Comparison of ENCODE assay signal across 19 cellular contexts in genomic region chr14:92969470-92970232, GRCh38. TPM values are rescaled to one million over a fixed set of nuclear protein-coding genes. Genes with fewer than 3 reads are reported as not detected.
DNase-seq lines count a peak whose midpoint lies in the region; ATAC-seq, FAIRE-seq and TF ChIP-seq lines count a peak whose summit lies in the region.
"Had no signal": no experiment of that assay in that cellular context is flagged by ENCODE, and none has a peak within 500 bp of the region (broad histone marks: within the 10 kb centered on the region; RNA-seq: fewer than 3 reads in every experiment).

No MANE protein-coding gene starts in this region.

- H3K9me3 ChIP-seq in liver (ENCODE audit: control insufficient read depth in 4 of 4, low read length in 3 of 4) (no peaks in the 10 kb centered on the region), HepG2 (ENCODE audit: low read length) (no peaks in the 10 kb centered on the region), lower lobe of right lung (no peaks in the 10 kb centered on the region), upper lobe of right lung (no peaks in the 10 kb centered on the region)

- POLR2A ChIA-PET in HepG2 (lab: Yijun Ruan, JAX) = no interaction called here

- no peaks in the 10 kb centered on the region for H3K36me3 ChIP-seq in liver (ENCODE audit: control insufficient read depth in 4 of 4, insufficient read depth in 3 of 4, low read depth in 1 of 4, low read length in 3 of 4)
- no peaks in the 10 kb centered on the region for H3K36me3 ChIP-seq in HepG2 (replicated peaks in 1 of 2; ENCODE audit: control insufficient read depth in 1 of 2, insufficient read depth in 2 of 2, low read length in 2 of 2)
- H3K36me3 ChIP-seq in lower lobe of right lung = no peaks in the 10 kb centered on the region
- no peaks in the 10 kb centered on the region for H3K36me3 ChIP-seq in upper lobe of right lung

- intact Hi-C loops in HepG2 (cut with micrococcal nuclease; ENCODE audit: unreplicated experiment) (loop anchor here (5.0 kb wide), 1 partner anchor 168 kb away; no protein-coding TSS in a partner anchor), dorsolateral prefrontal cortex (cut with DNase I) (loop anchor here in 1 of 2 donors (5.0 kb wide), 1 partner anchor 148 kb away; the partner anchor contains the start of gene ITPK1), lower lobe of right lung (cut with DNase I) (no loop called here), upper lobe of right lung (cut with DNase I) (no loop called here)

- ATAC-seq in HepG2 (no peak), lower lobe of right lung (no peak), upper lobe of right lung (peak; percentile 12), HG02870 (IDR thresholded peaks at IDR 0.05; ENCODE audit: unreplicated experiment) (no peak), HG03280 (IDR thresholded peaks at IDR 0.05; ENCODE audit: unreplicated experiment) (no peak)
- ATAC-seq: HCT116; naive thymus-derived CD8-positive, alpha-beta T cell; T-helper 17 cell had no signal

- H3K79me2 ChIP-seq in HepG2 (ENCODE audit: insufficient read depth, low read length) = no peaks in the 10 kb centered on the region

- H3K27me3 ChIP-seq in liver (ENCODE audit: control insufficient read depth in 4 of 4, insufficient read depth in 4 of 4, low read length in 3 of 4) (no peaks in the 10 kb centered on the region), HepG2 (ENCODE audit: control insufficient read depth in 1 of 2, insufficient read depth in 2 of 2, low read length in 2 of 2) (no peaks in the 10 kb centered on the region), dorsolateral prefrontal cortex (no peaks in the 10 kb centered on the region), lower lobe of right lung (ENCODE audit: low read depth) (no peaks in the 10 kb centered on the region), upper lobe of right lung (no peaks in the 10 kb centered on the region)

- FAIRE-seq in HepG2 (lab: Jason Lieb, UNC) = no peak
- FAIRE-seq: GM12892 had no signal

- H3K27ac ChIP-seq in liver (ENCODE audit: low read depth in 1 of 2, low read length in 2 of 2) (peak overlapping the region; percentile 20 to 25), HepG2 (ENCODE audit: extremely low read length, insufficient read depth, low read length) (no peak overlapping the region), dorsolateral prefrontal cortex (peak overlapping the region in 45 of 59 donors; percentile 2 to 89 (median 48)), lower lobe of right lung (no peak overlapping the region), upper lobe of right lung (no peak overlapping the region)
- H3K27ac ChIP-seq: C4-2B had no signal

- WGBS in liver = 69% methylated on average over 23 of the region's 23 CpGs
- WGBS in HepG2 (ENCODE audit: low lambda C conversion rate) = 84% methylated on average over 23 of the region's 23 CpGs

- H3K4me3 ChIP-seq in liver (ENCODE audit: low read depth in 1 of 3, low read length in 3 of 3) (no peak overlapping the region), HepG2 (replicated peaks in 1 of 3; ENCODE audit: insufficient read depth in 1 of 3, low read depth in 2 of 3, low read length in 3 of 3) (no peak overlapping the region), dorsolateral prefrontal cortex (no peak overlapping the region), lower lobe of right lung (no peak overlapping the region), upper lobe of right lung (no peak overlapping the region)

- in situ Hi-C loops in HepG2 (cut with HindIII; ENCODE audit: extremely low pct_ligation_motif_present, low pct_unique_long_range_greater_than_20kb) = no loop called here

- H3K9ac ChIP-seq in liver (ENCODE audit: low read depth in 1 of 2, low read length in 2 of 2) = no peak overlapping the region
- H3K9ac ChIP-seq in HepG2 (ENCODE audit: insufficient read depth, low read depth, low read length) = no peak overlapping the region

- TF ChIP-seq CTCF in liver (IDR thresholded peaks at IDR 0.05; ENCODE audit: low read depth, low read length, missing input control) (peak; percentile 14), HepG2 (CRISPR knock-in tag; IDR thresholded peaks at IDR 0.05) (no peak), dorsolateral prefrontal cortex (IDR thresholded peaks at IDR 0.05 in 54 of 56, conservative IDR thresholded peaks at IDR 0.05 in 2 of 56; ENCODE audit: low read depth in 1 of 56, partially characterized antibody in 56 of 56) (no peak), lower lobe of right lung (IDR thresholded peaks at IDR 0.05) (no peak), upper lobe of right lung (IDR thresholded peaks at IDR 0.05) (no peak)

- CTCF ChIA-PET in HepG2 (lab: Yijun Ruan, JAX; ENCODE audit: low intra/inter-chr PET ratio, low total read pairs) = no interaction called here

- TF ChIP-seq EP300 in HepG2 (IDR thresholded peaks at IDR 0.05; ENCODE audit: low read depth in 2 of 2, low read length in 2 of 2) = no peak
- TF ChIP-seq EP300 in HepG2 (CRISPR knock-in tag; IDR thresholded peaks at IDR 0.05; ENCODE audit: borderline replicate concordance) = no peak

- peaks cover 16 to 35% (median 28%) of the 10 kb centered on the region in 4 donors for H3K4me1 ChIP-seq in liver (ENCODE audit: control insufficient read depth in 4 of 4, insufficient read depth in 4 of 4, low read length in 3 of 4)
- H3K4me1 ChIP-seq in HepG2 (ENCODE audit: insufficient read depth, low read length) = peaks cover 15% of the 10 kb centered on the region
- H3K4me1 ChIP-seq in lower lobe of right lung = peaks cover 15% of the 10 kb centered on the region
- H3K4me1 ChIP-seq in upper lobe of right lung = peaks cover 11% of the 10 kb centered on the region

- no peak overlapping the region for H3K4me2 ChIP-seq in HepG2 (ENCODE audit: low read depth, low read length)

- DNase-seq in HepG2 (ENCODE audit: low spot score) (no peak), dorsolateral prefrontal cortex (peak in 5 of 10 donors; percentile 67 to 81 (median 80)), lower lobe of right lung (peak; percentile 52), upper lobe of right lung (no peak), LoVo (ENCODE audit: low spot score) (no peak)
- DNase-seq: activated CD4-positive, alpha-beta T cell treated with anti-CD3 and anti-CD28 coated beads, Interleukin-2, amount 50 U/mL, for 48 hours; activated T-cell treated with anti-CD3 and anti-CD28 coated beads for 4 hours; central memory CD4-positive, alpha-beta T cell; effector CD8-positive, alpha-beta T cell; MM.1S; naive thymus-derived CD8-positive, alpha-beta T cell; NCI-H1930; T-helper 17 cell had no signal

- TF ChIP-seq RAD21 in liver (IDR thresholded peaks at IDR 0.05) (peak in 1 of 2 donors; percentile 49), HepG2 (CRISPR knock-in tag; IDR thresholded peaks at IDR 0.05) (no peak)

- H2AFZ ChIP-seq in HepG2 (ENCODE audit: low read length) = no peak overlapping the region

- BruUV-seq in HepG2 (replicated peaks; lab: Mats Ljungman, UMichigan) = no TSS peak

- H4K20me1 ChIP-seq in HepG2 (ENCODE audit: insufficient read depth, low read length) = no peaks in the 10 kb centered on the region

- TF ChIP-seq POLR2A in HepG2 (IDR thresholded peaks at IDR 0.05; ENCODE audit: insufficient read depth in 1 of 2, low read depth in 2 of 2, low read length in 2 of 2) = no peak

TF ChIP-seq in liver, 16 proteins besides CTCF, POLR2A, EP300 and RAD21 (continues in another document):
- no peak for TF ChIP-seq FOXA1 (IDR thresholded peaks at IDR 0.05)
- TF ChIP-seq SP1 (IDR thresholded peaks at IDR 0.05) = peak; percentile 75

RNA-seq across cellular contexts. Expression of gene CHGA, which starts 46.7 kb away (rescaled TPM):
- not detected for total RNA-seq in liver
- polyA plus RNA-seq in liver = under 1 TPM in 1 of 2 donors, not detected in 1; 0.05 TPM
- total RNA-seq in HepG2 (2016; rRNA removed; fragmentation: Illumina TruSeq; extraction: Trizol) = not detected in 2 replicates
- not detected in 2 replicates for total RNA-seq in HepG2 (2016; cell fraction: cytosol; rRNA removed; fragmentation: Illumina TruSeq; extraction: Trizol; ENCODE audit: low read depth)
- total RNA-seq in HepG2 (2016; cell fraction: insoluble cytoplasmic fraction; rRNA removed; fragmentation: Illumina TruSeq; extraction: Trizol) = not detected in 2 replicates
- total RNA-seq in HepG2 (2016; cell fraction: membrane; rRNA removed; fragmentation: Illumina TruSeq; extraction: Trizol) = not detected in 2 replicates
- not detected in 2 replicates for total RNA-seq in HepG2 (2016; cell fraction: nucleus; rRNA removed; fragmentation: Illumina TruSeq; extraction: Trizol)
- not detected in 2 replicates for polyA plus RNA-seq in HepG2 (2011; rRNA removed)
- polyA plus RNA-seq in HepG2 (2011; cell fraction: cytosol; rRNA removed) = not detected in 2 replicates
- not detected in 2 replicates for polyA plus RNA-seq in HepG2 (2011; cell fraction: nucleus; rRNA removed)
- polyA plus RNA-seq in HepG2 (2012) = not detected in 2 replicates
- not detected in 2 replicates for polyA plus RNA-seq in HepG2 (2016; cell fraction: cytosol; fragmentation: Illumina TruSeq; extraction: Trizol; ENCODE audit: low read depth)
- polyA plus RNA-seq in HepG2 (2016; cell fraction: insoluble cytoplasmic fraction; fragmentation: Illumina TruSeq; extraction: Trizol; ENCODE audit: low read depth) = not detected in 2 replicates
- polyA plus RNA-seq in HepG2 (2016; cell fraction: membrane; fragmentation: Illumina TruSeq; extraction: Trizol; ENCODE audit: low read depth) = not detected in 2 replicates
- polyA plus RNA-seq in HepG2 (2016; cell fraction: nucleus; fragmentation: Illumina TruSeq; extraction: Trizol; ENCODE audit: insufficient read depth, low read depth) = not detected in 2 replicates
- 0.44 TPM in 1 of 2 replicates, not detected in the other for polyA minus RNA-seq in HepG2 (2011; rRNA and poly(A)+ RNA removed; ENCODE audit: low replicate concordance)
- polyA minus RNA-seq in HepG2 (2011; cell fraction: cytosol; rRNA and poly(A)+ RNA removed) = not detected in 2 replicates
- not detected in 2 replicates for polyA minus RNA-seq in HepG2 (2011; cell fraction: nucleus; rRNA and poly(A)+ RNA removed)
- total RNA-seq in dorsolateral prefrontal cortex = 100 to 1,000 TPM; 128 to 561 (median 344) TPM
- 0.71 TPM for total RNA-seq in lower lobe of right lung
- not detected for total RNA-seq in upper lobe of right lung
- total RNA-seq: naive thymus-derived CD8-positive, alpha-beta T cell; T-helper 17 cell had no signal

Comparison
In these comparisons a context has a peak if more than half of its experiments do, and no peak if none do; other contexts are left out.
1. H3K27ac ChIP-seq: peak in liver (2 of 2) and dorsolateral prefrontal cortex (45 of 59); none in HepG2 (single experiment), lower lobe of right lung (single experiment) and upper lobe of right lung (single experiment).
2. RNA of gene CHGA, which starts 46.7 kb away (total RNA-seq): 128 to 561 TPM in dorsolateral prefrontal cortex; 0.71 TPM in lower lobe of right lung (single experiment), not detected in liver, not detected in HepG2 and not detected in upper lobe of right lung (single experiment); every median in the first group is over 10 times any median in the second.